8 cellular contexts compared by ENCODE assay signal in genomic region chr20:31603822-31604566, GRCh38. TPM values are rescaled to one million over a fixed set of nuclear protein-coding genes. Genes with fewer than 3 reads are reported as not detected.
DNase-seq lines count a peak whose midpoint lies in the region; ATAC-seq, FAIRE-seq and TF ChIP-seq lines count a peak whose summit lies in the region.

No MANE protein-coding gene starts in this region.

- no peak for TF ChIP-seq CTCF in lower lobe of right lung (IDR thresholded peaks at IDR 0.05)

- intact Hi-C loops in lower lobe of right lung (cut with DNase I) = no loop called here

- peaks cover 41% of the 10 kb centered on the region for H3K4me1 ChIP-seq in lower lobe of right lung

- FAIRE-seq in A204.1 (lab: Jason Lieb, UNC) = peak; percentile 63

- no peaks in the 10 kb centered on the region for H3K9me3 ChIP-seq in lower lobe of right lung

- no peaks in the 10 kb centered on the region for H3K27me3 ChIP-seq in lower lobe of right lung (ENCODE audit: low read depth)

- DNase-seq in HT1080 (ENCODE audit: low read depth) (peak; percentile 98), NK-92 (lab: John Stamatoyannopoulos, UW; ENCODE audit: unreplicated experiment) (peak; percentile 5), lower lobe of right lung (peak; percentile 97)
- DNase-seq in activated CD8-positive, alpha-beta memory T cell treated with anti-CD3 and anti-CD28 coated beads for 1 hour (ENCODE audit: extremely low read depth in 1 of 2, low read depth in 1 of 2) = peak; percentile 55 to 79
- DNase-seq in effector CD4-positive, alpha-beta T cell = peak; percentile 82
- peak; percentile 70 for DNase-seq in stimulated activated CD4-positive, alpha-beta T cell treated with anti-CD3 and anti-CD28 coated beads, Interleukin-4, amount 100 ng/mL, for 24 hours

- H3K36me3 ChIP-seq in lower lobe of right lung = no peaks in the 10 kb centered on the region

- peak overlapping the region; percentile 81 for H3K4me3 ChIP-seq in lower lobe of right lung

- ATAC-seq in GM18868 (IDR thresholded peaks at IDR 0.05; ENCODE audit: unreplicated experiment) (peak; percentile 49), lower lobe of right lung (peak; percentile 81)

- peak overlapping the region; percentile 98 for H3K27ac ChIP-seq in lower lobe of right lung

RNA-seq across cellular contexts. Expression of gene ID1, which starts 1.1 kb away (rescaled TPM):
- 421 and 433 TPM in 2 replicates for total RNA-seq in HT1080 (2014; rRNA removed; shearing (Covaris generic))
- 362 and 372 TPM in 2 replicates for polyA plus RNA-seq in HT1080 (2015; cell fraction: cytosol; rRNA removed)
- polyA plus RNA-seq in HT1080 (2015; cell fraction: nucleus; rRNA removed) = 449 and 487 TPM in 2 replicates
- 196 TPM for total RNA-seq in lower lobe of right lung

RNA-seq across cellular contexts. Expression of gene COX4I2, which starts 33.7 kb away (rescaled TPM):
- not detected in 2 replicates for total RNA-seq in HT1080 (2014; rRNA removed; shearing (Covaris generic))
- polyA plus RNA-seq in HT1080 (2015; cell fraction: cytosol; rRNA removed) = not detected in 2 replicates
- not detected in 2 replicates for polyA plus RNA-seq in HT1080 (2015; cell fraction: nucleus; rRNA removed)
- 17.1 TPM for total RNA-seq in lower lobe of right lung

Comparison
In these comparisons a context has a peak if more than half of its experiments do, and no peak if none do; other contexts are left out.
1. Peak in every context shown above with its lines: DNase-seq, ATAC-seq, H3K4me3 ChIP-seq and H3K27ac ChIP-seq.
2. DNase-seq: peak in every context shown above with its lines; median percentile 98 in HT1080; 97 in lower lobe of right lung; 82 in effector CD4-positive, alpha-beta T cell; 70 in stimulated activated CD4-positive, alpha-beta T cell treated with anti-CD3 and anti-CD28 coated beads, Interleukin-4, amount 100 ng/mL, for 24 hours; 67 in activated CD8-positive, alpha-beta memory T cell treated with anti-CD3 and anti-CD28 coated beads for 1 hour; 5 in NK-92.
3. RNA of gene COX4I2, which starts 33.7 kb away (total RNA-seq): 17.1 TPM in lower lobe of right lung (single experiment); not detected in HT1080; every median in the first group is over 10 times any median in the second.